In the genomic region with DNA sequence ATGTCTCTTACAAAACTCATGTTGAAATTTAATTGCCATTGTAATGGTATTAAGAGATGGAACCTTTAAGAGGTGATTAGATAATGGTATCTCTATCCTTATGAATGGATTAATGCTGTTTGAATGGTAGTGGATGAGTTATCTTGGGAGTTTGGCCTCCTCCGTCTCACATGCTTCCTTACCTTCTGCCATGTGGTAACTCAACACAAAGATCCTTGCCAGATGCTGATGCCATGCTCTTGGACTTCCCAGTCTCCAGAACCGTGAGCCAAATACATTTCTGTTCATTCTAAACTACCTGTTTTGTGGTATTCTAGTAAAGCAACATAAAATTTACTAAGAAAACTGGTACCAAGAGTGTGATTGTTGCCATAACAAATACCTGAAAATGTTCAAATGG, we compare ENCODE assay signal across 15 cellular contexts.
"Had no signal": no experiment of that assay in that cellular context is flagged by ENCODE, and none has a peak within 500 bp of the region (broad histone marks: within the 10 kb centered on the region; RNA-seq: fewer than 3 reads in every experiment).

No MANE protein-coding gene starts in this region.

- H3K27me3 Mint-ChIP-seq: naive thymus-derived CD4-positive, alpha-beta T cell had no signal

- H3K4me1 Mint-ChIP-seq: nephron progenitor cell had no signal

- H3K36me3 ChIP-seq: colonic mucosa, thyroid gland, vagina had no signal

- H3K27me3 ChIP-seq: colonic mucosa, hepatocyte, sigmoid colon, thyroid gland, upper lobe of left lung, vagina had no signal

- ATAC-seq: naive thymus-derived CD4-positive, alpha-beta T cell had no signal

- H3K27ac ChIP-seq: colonic mucosa, hepatocyte, sigmoid colon, skin epidermis, thyroid gland, upper lobe of left lung, vagina had no signal

- H3K4me2 ChIP-seq: hepatocyte had no signal

- H3K4me3 ChIP-seq: colonic mucosa, hepatocyte, sigmoid colon, skin epidermis, thyroid gland, upper lobe of left lung, vagina had no signal

- H3K4me3 Mint-ChIP-seq: nephron progenitor cell had no signal

- H3K27ac Mint-ChIP-seq: nephron progenitor cell had no signal

- DNase-seq: colonic mucosa; dermis blood vessel endothelial cell; foreskin melanocyte; head of caudate nucleus; naive thymus-derived CD4-positive, alpha-beta T cell; nephron progenitor cell; sigmoid colon; stimulated activated CD4-positive, alpha-beta T cell treated with anti-CD3 and anti-CD28 coated beads, Interleukin-2, amount 100 ng/mL, for 24 hours; stimulated activated CD4-positive, alpha-beta T cell treated with anti-CD3 and anti-CD28 coated beads, Interleukin-4, amount 100 ng/mL, for 4 hours; stimulated activated naive CD4-positive, alpha-beta T cell treated with Interleukin-2 at 50 U/mL for 16 hours; thyroid gland; upper lobe of left lung had no signal

- H3K4me1 ChIP-seq: colonic mucosa had no signal

- H3K9me3 ChIP-seq: colonic mucosa, sigmoid colon, thyroid gland, upper lobe of left lung, vagina had no signal

- H2AFZ ChIP-seq: hepatocyte had no signal
